In the genomic region with DNA sequence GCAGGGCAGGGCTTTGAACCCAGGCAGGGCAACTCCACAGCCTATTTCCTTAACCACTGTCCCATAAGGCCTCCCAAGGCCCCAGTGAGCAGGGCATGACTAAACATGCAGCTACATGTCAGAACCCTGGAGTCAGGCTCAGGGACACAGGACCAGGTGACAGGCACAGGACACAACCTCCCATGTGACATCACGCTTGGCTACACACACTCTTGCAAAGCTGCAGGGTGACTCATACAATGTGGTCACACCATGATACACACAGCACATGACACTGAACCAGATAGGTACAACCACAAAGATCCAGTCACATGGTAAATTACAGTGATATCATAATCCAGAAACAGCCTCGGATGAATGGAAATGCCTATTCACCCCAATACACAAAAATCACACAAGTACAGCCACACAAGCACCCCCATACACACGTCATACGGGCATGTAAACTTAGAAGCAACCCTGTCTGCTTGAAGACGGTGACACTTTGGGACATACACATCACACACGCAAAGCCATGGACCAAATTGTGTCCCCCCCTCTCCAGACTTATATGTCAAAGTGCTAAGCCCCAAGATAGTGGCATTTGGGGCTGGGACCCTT, we compare ENCODE assay signal across 10 cellular contexts. TPM values are rescaled to one million over a fixed set of nuclear protein-coding genes. Genes with fewer than 3 reads are reported as not detected.
DNase-seq lines count a peak whose midpoint lies in the region; ATAC-seq, FAIRE-seq and TF ChIP-seq lines count a peak whose summit lies in the region.
"Had no signal": no experiment of that assay in that cellular context is flagged by ENCODE, and none has a peak within 500 bp of the region (broad histone marks: within the 10 kb centered on the region; RNA-seq: fewer than 3 reads in every experiment).

No MANE protein-coding gene starts in this region.

- H3K9me2 ChIP-seq in PC-3 (replicated peaks; ENCODE audit: low read length): no peaks in the 10 kb centered on the region

- POLR2A ChIA-PET in PC-3 (lab: Charles Lee; ENCODE audit: unreplicated experiment): interaction anchor here (0.6 kb wide), 1 partner anchor 376 kb away, joined by 3 read pairs; no protein-coding TSS in a partner anchor

- peak; percentile 35 for TF ChIP-seq POLR2A in GM19193 (IDR thresholded peaks at IDR 0.05; ENCODE audit: extremely low read depth, insufficient read depth, insufficient read length)

- peak; percentile 6 for DNase-seq in EH (ENCODE audit: low read depth)
- peak; percentile 75 for DNase-seq in PC-3
- DNase-seq in keratinocyte (ENCODE audit: low read depth, low spot score): peak; percentile 97
- no peak for DNase-seq in neural progenitor cell (ENCODE audit: low spot score)
- no peak for DNase-seq in dorsolateral prefrontal cortex
- no peak for DNase-seq in hippocampal formation (lab: John Stamatoyannopoulos, UW)

- ATAC-seq in HG03097 (IDR thresholded peaks at IDR 0.05; ENCODE audit: low FRiP score, unreplicated experiment) (peak; percentile 73), PC-3 (peak; percentile 87)

- H3K4me1 ChIP-seq in PC-3 (ENCODE audit: insufficient read depth, low read length): peaks cover 13% of the 10 kb centered on the region
- peaks cover 9% of the 10 kb centered on the region for H3K4me1 ChIP-seq in keratinocyte (ENCODE audit: control insufficient read depth, extremely low read depth, insufficient read depth, low read length)
- no peaks in the 10 kb centered on the region for H3K4me1 ChIP-seq in neural progenitor cell

- no peaks in the 10 kb centered on the region for H4K20me1 ChIP-seq in PC-3 (ENCODE audit: low read length)
- no peaks in the 10 kb centered on the region for H4K20me1 ChIP-seq in keratinocyte (ENCODE audit: control insufficient read depth, extremely low read depth, insufficient read depth, low read length)
- H4K20me1 ChIP-seq in neural progenitor cell (ENCODE audit: low read depth): no peaks in the 10 kb centered on the region

- CTCF ChIA-PET in PC-3 (lab: Charles Lee): no interaction called here

- H3K36me3 ChIP-seq in PC-3 (ENCODE audit: low read depth, low read length) (no peaks in the 10 kb centered on the region), keratinocyte (ENCODE audit: control insufficient read depth in 2 of 2, extremely low read depth in 1 of 2, insufficient read depth in 2 of 2, low read length in 2 of 2) (no peaks in the 10 kb centered on the region), neural progenitor cell (no peaks in the 10 kb centered on the region)

- no peak for TF ChIP-seq CTCF in PC-3 (conservative IDR thresholded peaks at IDR 0.05; ENCODE audit: low read depth, low read length)
- TF ChIP-seq CTCF in keratinocyte (optimal IDR thresholded peaks at IDR 0.05 in 1 of 3, IDR thresholded peaks at IDR 0.05 in 1 of 3, conservative IDR thresholded peaks at IDR 0.05 in 1 of 3; ENCODE audit: extremely low read depth in 1 of 3, insufficient read depth in 2 of 3, low read length in 3 of 3): no peak
- TF ChIP-seq CTCF in neural progenitor cell (IDR thresholded peaks at IDR 0.05): no peak
- no peak for TF ChIP-seq CTCF in dorsolateral prefrontal cortex (IDR thresholded peaks at IDR 0.05 in 54 of 56, conservative IDR thresholded peaks at IDR 0.05 in 2 of 56; ENCODE audit: low read depth in 1 of 56, partially characterized antibody in 56 of 56)

- H3K27me3 Mint-ChIP-seq in neural progenitor cell (ENCODE audit: insufficient read depth, low read depth): peaks cover 24% of the 10 kb centered on the region

- H3K4me1 Mint-ChIP-seq in neural progenitor cell: peaks cover 3% of the 10 kb centered on the region

- no peak overlapping the region for H2AFZ ChIP-seq in PC-3 (ENCODE audit: low read length)
- no peak overlapping the region for H2AFZ ChIP-seq in keratinocyte (ENCODE audit: control insufficient read depth, low read length)
- H2AFZ ChIP-seq in neural progenitor cell (replicated peaks): no peak overlapping the region

- no peak overlapping the region for H3K27ac Mint-ChIP-seq in neural progenitor cell

- H3K4me3 ChIP-seq in PC-3 (ENCODE audit: low read length) (no peak overlapping the region), keratinocyte (ENCODE audit: control insufficient read depth in 2 of 3, extremely low read depth in 1 of 3, insufficient read depth in 2 of 3, low read depth in 1 of 3, low read length in 3 of 3) (no peak overlapping the region), neural progenitor cell (no peak overlapping the region), dorsolateral prefrontal cortex (no peak overlapping the region)
- H3K4me3 ChIP-seq: lung had no signal

- H3K4me3 Mint-ChIP-seq in neural progenitor cell: no peak overlapping the region

- intact Hi-C loops in PC-3 (cut with micrococcal nuclease): no loop called here
- intact Hi-C loops in dorsolateral prefrontal cortex (cut with DNase I): no loop called here

- H3K27ac ChIP-seq in PC-3 (ENCODE audit: low read length) (no peak overlapping the region), keratinocyte (ENCODE audit: control insufficient read depth, insufficient read depth, low read length) (no peak overlapping the region), neural progenitor cell (no peak overlapping the region), dorsolateral prefrontal cortex (no peak overlapping the region)

- FAIRE-seq in keratinocyte (lab: Jason Lieb, UNC): peak; percentile 84

- H3F3A ChIP-seq in PC-3 (ENCODE audit: low read length, unreplicated experiment): no peaks in the 10 kb centered on the region
- H3F3A ChIP-seq in neural progenitor cell (ENCODE audit: low read depth): no peaks in the 10 kb centered on the region

- no peak overlapping the region for H3K9ac ChIP-seq in PC-3 (ENCODE audit: low read length)
- H3K9ac ChIP-seq in keratinocyte (ENCODE audit: control insufficient read depth, extremely low read depth, insufficient read depth, low read length): no peak overlapping the region
- H3K9ac ChIP-seq in neural progenitor cell: no peak overlapping the region

- peaks cover 7% of the 10 kb centered on the region for H3K9me3 Mint-ChIP-seq in neural progenitor cell

- H3K36me3 Mint-ChIP-seq in neural progenitor cell: no peaks in the 10 kb centered on the region

- BruUV-seq in PC-3 (replicated peaks; lab: Mats Ljungman, UMichigan): no TSS peak

- no peaks in the 10 kb centered on the region for H3K9me3 ChIP-seq in PC-3 (ENCODE audit: low read length)
- H3K9me3 ChIP-seq in keratinocyte (ENCODE audit: control insufficient read depth, low read depth, low read length): no peaks in the 10 kb centered on the region
- H3K9me3 ChIP-seq in neural progenitor cell (ENCODE audit: low read depth): no peaks in the 10 kb centered on the region

- no peaks in the 10 kb centered on the region for H3K9me1 ChIP-seq in keratinocyte (ENCODE audit: control insufficient read depth, extremely low read depth, insufficient read depth, low read length)

- dilution Hi-C loops in keratinocyte (cut with MboI; ENCODE audit: extremely low pct_ligation_motif_present, low sequenced_read_pairs): no loop called here

- H3K4me2 ChIP-seq in PC-3 (ENCODE audit: low read length): no peak overlapping the region; the same call in 1 of the 2 replicates
- H3K4me2 ChIP-seq in keratinocyte (ENCODE audit: control insufficient read depth, extremely low read depth, insufficient read depth, low read depth, low read length): no peak overlapping the region
- H3K4me2 ChIP-seq in neural progenitor cell: no peak overlapping the region

- H3K27me3 ChIP-seq in PC-3 (ENCODE audit: low read length) (no peaks in the 10 kb centered on the region), keratinocyte (ENCODE audit: control insufficient read depth, extremely low read depth, insufficient read depth, low read length) (no peaks in the 10 kb centered on the region), neural progenitor cell (peaks cover 16% of the 10 kb centered on the region), dorsolateral prefrontal cortex (peaks cover 0 to 55% (median 20%) of the 10 kb centered on the region in 45 donors)

- H3K79me2 ChIP-seq in PC-3 (ENCODE audit: low read length) (no peaks in the 10 kb centered on the region), keratinocyte (ENCODE audit: control insufficient read depth, insufficient read depth, low read length) (no peaks in the 10 kb centered on the region), neural progenitor cell (ENCODE audit: low read depth) (no peaks in the 10 kb centered on the region)

RNA-seq across cellular contexts. Expression of a gene that starts 14.5 kb away (rescaled TPM):
- not detected in 2 replicates for total RNA-seq in PC-3 (2014; rRNA removed)
- polyA plus RNA-seq in keratinocyte: not detected in 3 replicates
- polyA plus RNA-seq in keratinocyte (2011; ENCODE audit: low read depth): not detected
- polyA plus RNA-seq in keratinocyte (2011; cell fraction: cytosol; rRNA removed): not detected in 2 replicates
- not detected in 2 replicates for polyA plus RNA-seq in keratinocyte (2011; cell fraction: nucleus; rRNA removed)
- 0.49 TPM in 1 of 2 replicates, not detected in the other for polyA plus RNA-seq in keratinocyte (2012; ENCODE audit: low replicate concordance)
- polyA minus RNA-seq in keratinocyte: not detected in 3 replicates
- not detected for polyA minus RNA-seq in keratinocyte (2011; cell fraction: cytosol; rRNA and poly(A)+ RNA removed)
- polyA minus RNA-seq in keratinocyte (2011; cell fraction: nucleus; rRNA and poly(A)+ RNA removed): not detected in 2 replicates
- total RNA-seq in neural progenitor cell (ENCODE audit: low replicate concordance): 0.68 TPM in 1 of 2 replicates, not detected in the other
- total RNA-seq in dorsolateral prefrontal cortex: 1 to 10 TPM in 5 of 120 experiments, under 1 TPM in 6, not detected in 109; 0.38 to 1.4 (median 0.79) TPM
- total RNA-seq: lung; T-helper 2 cell treated with Interferon-gamma antibody and Interleukin-4, amounts not matched to agents 100 ng/mL and 5 ng/mL, for 36 hours had no signal

RNA-seq across cellular contexts. Expression of a gene that starts 23.5 kb away (rescaled TPM):
- total RNA-seq in PC-3 (2014; rRNA removed) (not detected in 2 replicates), neural progenitor cell (ENCODE audit: low replicate concordance) (not detected in 2 replicates), dorsolateral prefrontal cortex (1 to 10 TPM in 1 of 120 experiments, under 1 TPM in 7, not detected in 112; 0.17 to 1.5 (median 0.57) TPM)
- 0.07 to 0.14 TPM in 2 of 3 replicates, not detected in the other for polyA plus RNA-seq in keratinocyte
- not detected for polyA plus RNA-seq in keratinocyte (2011; ENCODE audit: low read depth)
- polyA plus RNA-seq in keratinocyte (2011; cell fraction: cytosol; rRNA removed): not detected in 2 replicates
- polyA plus RNA-seq in keratinocyte (2011; cell fraction: nucleus; rRNA removed): 0.41 and 0.64 TPM in 2 replicates
- polyA plus RNA-seq in keratinocyte (2012; ENCODE audit: low replicate concordance): 0.28 TPM in 1 of 2 replicates, not detected in the other
- polyA minus RNA-seq in keratinocyte: not detected in 3 replicates
- not detected for polyA minus RNA-seq in keratinocyte (2011; cell fraction: cytosol; rRNA and poly(A)+ RNA removed)
- not detected in 2 replicates for polyA minus RNA-seq in keratinocyte (2011; cell fraction: nucleus; rRNA and poly(A)+ RNA removed)
- total RNA-seq: lung had no signal
- polyA plus RNA-seq: lung had no signal

RNA-seq across cellular contexts. Expression of a gene that starts 42.0 kb away (rescaled TPM):
- total RNA-seq in PC-3 (2014; rRNA removed): not detected in 2 replicates
- not detected in 3 replicates for polyA plus RNA-seq in keratinocyte
- not detected for polyA plus RNA-seq in keratinocyte (2011; ENCODE audit: low read depth)
- not detected in 2 replicates for polyA plus RNA-seq in keratinocyte (2011; cell fraction: cytosol; rRNA removed)
- polyA plus RNA-seq in keratinocyte (2011; cell fraction: nucleus; rRNA removed): not detected in 2 replicates
- polyA plus RNA-seq in keratinocyte (2012; ENCODE audit: low replicate concordance): not detected in 2 replicates
- polyA minus RNA-seq in keratinocyte: not detected in 3 replicates
- polyA minus RNA-seq in keratinocyte (2011; cell fraction: cytosol; rRNA and poly(A)+ RNA removed): not detected
- polyA minus RNA-seq in keratinocyte (2011; cell fraction: nucleus; rRNA and poly(A)+ RNA removed): not detected in 2 replicates
- total RNA-seq in neural progenitor cell (ENCODE audit: low replicate concordance): not detected in 2 replicates
- total RNA-seq in dorsolateral prefrontal cortex: under 1 TPM in 3 of 120 experiments, not detected in 117; 0.34 to 0.56 (median 0.44) TPM
- total RNA-seq: lung; T-helper 2 cell treated with Interferon-gamma antibody and Interleukin-4, amounts not matched to agents 100 ng/mL and 5 ng/mL, for 36 hours had no signal
- polyA plus RNA-seq: lung had no signal

RNA-seq across cellular contexts. Expression of a gene that starts 56.1 kb away (rescaled TPM):
- total RNA-seq in PC-3 (2014; rRNA removed) (58.5 and 59.0 TPM in 2 replicates), neural progenitor cell (ENCODE audit: low replicate concordance) (not detected in 2 replicates), dorsolateral prefrontal cortex (1 to 10 TPM in 69 of 120 experiments, under 1 TPM in 34, not detected in 17; 0.29 to 4.5 (median 1.5) TPM)
- 425 to 882 TPM (median 477 TPM) in 3 replicates for polyA plus RNA-seq in keratinocyte
- 136 TPM for polyA plus RNA-seq in keratinocyte (2011; ENCODE audit: low read depth)
- 541 and 572 TPM in 2 replicates for polyA plus RNA-seq in keratinocyte (2011; cell fraction: cytosol; rRNA removed)
- 466 and 483 TPM in 2 replicates for polyA plus RNA-seq in keratinocyte (2011; cell fraction: nucleus; rRNA removed)
- 487 and 1,188 TPM in 2 replicates for polyA plus RNA-seq in keratinocyte (2012; ENCODE audit: low replicate concordance)
- polyA minus RNA-seq in keratinocyte: 346 to 800 TPM (median 621 TPM) in 3 replicates
- 490 TPM for polyA minus RNA-seq in keratinocyte (2011; cell fraction: cytosol; rRNA and poly(A)+ RNA removed)
- 243 and 342 TPM in 2 replicates for polyA minus RNA-seq in keratinocyte (2011; cell fraction: nucleus; rRNA and poly(A)+ RNA removed)
- total RNA-seq: T-helper 2 cell treated with Interferon-gamma antibody and Interleukin-4, amounts not matched to agents 100 ng/mL and 5 ng/mL, for 36 hours had no signal

Comparison
In these comparisons a context has a peak if more than half of its experiments do, and no peak if none do; other contexts are left out.
1. DNase-seq: peak in EH (single experiment), PC-3 (single experiment) and keratinocyte (single experiment); none in neural progenitor cell (single experiment), dorsolateral prefrontal cortex (0 of 10) and hippocampal formation (0 of 2).